8 cellular contexts compared by ENCODE assay signal in genomic region chr10:110273474-110273873, GRCh38.
DNase-seq lines count a peak whose midpoint lies in the region; ATAC-seq lines count a peak whose summit lies in the region.

No MANE protein-coding gene starts in this region.

- ATAC-seq in GM21423 (IDR thresholded peaks at IDR 0.05; ENCODE audit: unreplicated experiment), result no peak

- DNase-seq in DMS 273 treated with DMSO at 0.1 percent for 48 hours (lab: John Stamatoyannopoulos, UW), result peak; percentile 9
- DNase-seq in HUDEP-2 (lab: John Stamatoyannopoulos, UW; ENCODE audit: unreplicated experiment in 76 of 76), result peak in 39 of 76 experiments; percentile 2 to 57 (median 22)
- DNase-seq in activated naive CD4-positive, alpha-beta T cell treated with anti-CD3 and anti-CD28 coated beads, Interleukin-2, amount 50 U/mL, for 16 hours, result peak; percentile 58
- peak; percentile 56 for DNase-seq in inferior parietal cortex (ENCODE audit: extremely low spot score)
- DNase-seq in stimulated activated CD8-positive, alpha-beta memory T cell treated with anti-CD3 and anti-CD28 coated beads, Interleukin-12 subunit alpha, Interleukin-12 subunit beta, amount 100 ng/mL, for 1 hour (ENCODE audit: low read depth), result peak; percentile 10
- DNase-seq in NCI-H1092 treated with DMSO at 0.1 percent for 48 hours (lab: John Stamatoyannopoulos, UW), result no peak
- DNase-seq in activated CD4-positive, CD25-positive, alpha-beta regulatory T cell (lab: John Stamatoyannopoulos, UW), result no peak

Comparison
In these comparisons a context has a peak if more than half of its experiments do, and no peak if none do; other contexts are left out.
1. DNase-seq: peak in DMS 273 treated with DMSO at 0.1 percent for 48 hours (single experiment), HUDEP-2 (39 of 76), activated naive CD4-positive, alpha-beta T cell treated with anti-CD3 and anti-CD28 coated beads, Interleukin-2, amount 50 U/mL, for 16 hours (single experiment), inferior parietal cortex (single experiment) and stimulated activated CD8-positive, alpha-beta memory T cell treated with anti-CD3 and anti-CD28 coated beads, Interleukin-12 subunit alpha, Interleukin-12 subunit beta, amount 100 ng/mL, for 1 hour (single experiment); none in NCI-H1092 treated with DMSO at 0.1 percent for 48 hours (single experiment) and activated CD4-positive, CD25-positive, alpha-beta regulatory T cell (0 of 4).